Comparison of ENCODE assay signal across 16 cellular contexts in genomic region chr7:44964831-44965440, GRCh38. TPM values are rescaled to one million over a fixed set of nuclear protein-coding genes. Genes with fewer than 3 reads are reported as not detected.
DNase-seq lines count a peak whose midpoint lies in the region; ATAC-seq and TF ChIP-seq lines count a peak whose summit lies in the region.
"Had no signal": no experiment of that assay in that cellular context is flagged by ENCODE, and none has a peak within 500 bp of the region (broad histone marks: within the 10 kb centered on the region; RNA-seq: fewer than 3 reads in every experiment).

No MANE protein-coding gene starts in this region.

- peaks cover 20% of the 10 kb centered on the region for H3K36me3 Mint-ChIP-seq in activated naive CD8-positive, alpha-beta T cell treated with anti-CD3 and anti-CD28 coated beads, Interleukin-2, amount 10 ng/mL, durations not matched to agents 7 days and 5 days
- H3K36me3 Mint-ChIP-seq in naive B cell, result no peaks in the 10 kb centered on the region
- H3K36me3 Mint-ChIP-seq in mesothelial cell of epicardium, result no peaks in the 10 kb centered on the region
- H3K36me3 Mint-ChIP-seq: activated naive CD4-positive, alpha-beta T cell treated with anti-CD3 and anti-CD28 coated beads, Interleukin-2, amount 50 U/mL, for 24 hours had no signal

- H3K4me3 Mint-ChIP-seq in activated naive CD8-positive, alpha-beta T cell treated with anti-CD3 and anti-CD28 coated beads, Interleukin-2, amount 10 ng/mL, durations not matched to agents 7 days and 5 days, result no peak overlapping the region
- no peak overlapping the region for H3K4me3 Mint-ChIP-seq in naive B cell
- H3K4me3 Mint-ChIP-seq in mesothelial cell of epicardium, result no peak overlapping the region
- H3K4me3 Mint-ChIP-seq: activated naive CD4-positive, alpha-beta T cell treated with anti-CD3 and anti-CD28 coated beads, Interleukin-2, amount 50 U/mL, for 24 hours; immature natural killer cell had no signal

- no peak overlapping the region for H3K27ac Mint-ChIP-seq in activated naive CD8-positive, alpha-beta T cell treated with anti-CD3 and anti-CD28 coated beads, Interleukin-2, amount 10 ng/mL, durations not matched to agents 7 days and 5 days
- H3K27ac Mint-ChIP-seq in naive B cell (peak overlapping the region in 5 of 6 donors; percentile 19 to 91 (median 77)), mesothelial cell of epicardium (no peak overlapping the region)
- H3K27ac Mint-ChIP-seq: activated naive CD4-positive, alpha-beta T cell treated with anti-CD3 and anti-CD28 coated beads, Interleukin-2, amount 50 U/mL, for 24 hours had no signal

- POLR2A ChIA-PET in activated naive CD8-positive, alpha-beta T cell treated with anti-CD3 and anti-CD28 coated beads, Interleukin-2, amount 10 ng/mL, durations not matched to agents 7 days and 5 days (lab: Charles Lee), result interaction anchor here (0.6 to 8.7 kb wide), 7 partner anchors 7 to 151 kb away, joined by 3 to 76 read pairs (median 5); partner anchors contain the start of gene MYO1G

- no peaks in the 10 kb centered on the region for H3K9me3 Mint-ChIP-seq in activated naive CD8-positive, alpha-beta T cell treated with anti-CD3 and anti-CD28 coated beads, Interleukin-2, amount 10 ng/mL, durations not matched to agents 7 days and 5 days
- H3K9me3 Mint-ChIP-seq in naive B cell, result no peaks in the 10 kb centered on the region
- H3K9me3 Mint-ChIP-seq in mesothelial cell of epicardium, result no peaks in the 10 kb centered on the region
- H3K9me3 Mint-ChIP-seq: activated naive CD4-positive, alpha-beta T cell treated with anti-CD3 and anti-CD28 coated beads, Interleukin-2, amount 50 U/mL, for 24 hours; immature natural killer cell had no signal

- ATAC-seq in activated naive CD8-positive, alpha-beta T cell treated with anti-CD3 and anti-CD28 coated beads, Interleukin-2, amount 10 ng/mL, durations not matched to agents 7 days and 5 days (ENCODE audit: low read depth), result peak; percentile 2
- ATAC-seq in naive B cell (ENCODE audit: low read depth in 2 of 2), result no peak

- H3K4me1 Mint-ChIP-seq in activated naive CD8-positive, alpha-beta T cell treated with anti-CD3 and anti-CD28 coated beads, Interleukin-2, amount 10 ng/mL, durations not matched to agents 7 days and 5 days, result peaks cover 14% of the 10 kb centered on the region
- H3K4me1 Mint-ChIP-seq in naive B cell, result peaks cover 8 to 22% (median 19%) of the 10 kb centered on the region in 3 donors
- no peaks in the 10 kb centered on the region for H3K4me1 Mint-ChIP-seq in mesothelial cell of epicardium

- TF ChIP-seq POLR2A in GM15510 (IDR thresholded peaks at IDR 0.05; ENCODE audit: borderline replicate concordance, extremely low read depth, insufficient read length), result peak; percentile 22

- peak; percentile 14 for DNase-seq in NCI-H82 (lab: John Stamatoyannopoulos, UW)
- no peak for DNase-seq in NCI-H82 treated with DMSO at 0.1 percent for 48 hours (lab: John Stamatoyannopoulos, UW; ENCODE audit: unreplicated experiment)
- no peak for DNase-seq in activated naive CD8-positive, alpha-beta T cell treated with anti-CD3 and anti-CD28 coated beads, Interleukin-2, amount 10 ng/mL, durations not matched to agents 7 days and 5 days
- no peak for DNase-seq in naive B cell
- DNase-seq in T-helper 9 cell, result no peak
- DNase-seq in GM19240 (ENCODE audit: insufficient read length, low spot score), result no peak
- DNase-seq in mesothelial cell of epicardium (ENCODE audit: low spot score in 2 of 2, unreplicated experiment in 2 of 2), result no peak
- DNase-seq: C1 segment of cervical spinal cord, DMS79, foreskin melanocyte, HCEC 1CT, immature natural killer cell, NCI-H774, substantia nigra had no signal

- TF ChIP-seq CTCF in mesothelial cell of epicardium (IDR thresholded peaks at IDR 0.05; ENCODE audit: unreplicated experiment), result no peak

- no peaks in the 10 kb centered on the region for H3K27me3 Mint-ChIP-seq in activated naive CD8-positive, alpha-beta T cell treated with anti-CD3 and anti-CD28 coated beads, Interleukin-2, amount 10 ng/mL, durations not matched to agents 7 days and 5 days
- H3K27me3 Mint-ChIP-seq in naive B cell (no peaks in the 10 kb centered on the region), mesothelial cell of epicardium (ENCODE audit: low read depth) (peaks cover 10% of the 10 kb centered on the region)
- H3K27me3 Mint-ChIP-seq: activated naive CD4-positive, alpha-beta T cell treated with anti-CD3 and anti-CD28 coated beads, Interleukin-2, amount 50 U/mL, for 24 hours had no signal

RNA-seq across cellular contexts. Expression of gene MYO1G, which starts 13.9 kb away (rescaled TPM):
- total RNA-seq in activated naive CD8-positive, alpha-beta T cell treated with anti-CD3 and anti-CD28 coated beads, Interleukin-2, amount 10 ng/mL, durations not matched to agents 7 days and 5 days, result 100 to 1,000 TPM; 382 to 403 TPM
- 100 to 1,000 TPM in 3 of 6 donors, 10 to 100 TPM in 3; 83.1 to 151 (median 99.6) TPM for polyA plus RNA-seq in naive B cell (ENCODE audit: low read depth in 6 of 6)
- total RNA-seq in mesothelial cell of epicardium, result 0.65 to 0.69 TPM (median 0.66 TPM) in 3 replicates

RNA-seq across cellular contexts. Expression of gene CCM2, which starts 35.1 kb away (rescaled TPM):
- 100 to 1,000 TPM; 126 to 132 TPM for total RNA-seq in activated naive CD8-positive, alpha-beta T cell treated with anti-CD3 and anti-CD28 coated beads, Interleukin-2, amount 10 ng/mL, durations not matched to agents 7 days and 5 days
- polyA plus RNA-seq in naive B cell (ENCODE audit: low read depth in 6 of 6), result 100 to 1,000 TPM in 2 of 6 donors, 10 to 100 TPM in 4; 69.3 to 136 (median 77.3) TPM
- total RNA-seq in mesothelial cell of epicardium, result 32.3 to 35.1 TPM (median 34.1 TPM) in 3 replicates

Comparison
In these comparisons a context has a peak if more than half of its experiments do, and no peak if none do; other contexts are left out.
1. H3K27ac Mint-ChIP-seq: peak in naive B cell (5 of 6); none in activated naive CD8-positive, alpha-beta T cell treated with anti-CD3 and anti-CD28 coated beads, Interleukin-2, amount 10 ng/mL, durations not matched to agents 7 days and 5 days (single experiment) and mesothelial cell of epicardium (single experiment).
2. RNA of gene MYO1G, which starts 13.9 kb away (total RNA-seq): 382 to 403 TPM in activated naive CD8-positive, alpha-beta T cell treated with anti-CD3 and anti-CD28 coated beads, Interleukin-2, amount 10 ng/mL, durations not matched to agents 7 days and 5 days; 0.65 to 0.69 TPM in mesothelial cell of epicardium; every median in the first group is over 100 times any median in the second.